Comparison of ENCODE assay signal across 9 cellular contexts in the genomic region with DNA sequence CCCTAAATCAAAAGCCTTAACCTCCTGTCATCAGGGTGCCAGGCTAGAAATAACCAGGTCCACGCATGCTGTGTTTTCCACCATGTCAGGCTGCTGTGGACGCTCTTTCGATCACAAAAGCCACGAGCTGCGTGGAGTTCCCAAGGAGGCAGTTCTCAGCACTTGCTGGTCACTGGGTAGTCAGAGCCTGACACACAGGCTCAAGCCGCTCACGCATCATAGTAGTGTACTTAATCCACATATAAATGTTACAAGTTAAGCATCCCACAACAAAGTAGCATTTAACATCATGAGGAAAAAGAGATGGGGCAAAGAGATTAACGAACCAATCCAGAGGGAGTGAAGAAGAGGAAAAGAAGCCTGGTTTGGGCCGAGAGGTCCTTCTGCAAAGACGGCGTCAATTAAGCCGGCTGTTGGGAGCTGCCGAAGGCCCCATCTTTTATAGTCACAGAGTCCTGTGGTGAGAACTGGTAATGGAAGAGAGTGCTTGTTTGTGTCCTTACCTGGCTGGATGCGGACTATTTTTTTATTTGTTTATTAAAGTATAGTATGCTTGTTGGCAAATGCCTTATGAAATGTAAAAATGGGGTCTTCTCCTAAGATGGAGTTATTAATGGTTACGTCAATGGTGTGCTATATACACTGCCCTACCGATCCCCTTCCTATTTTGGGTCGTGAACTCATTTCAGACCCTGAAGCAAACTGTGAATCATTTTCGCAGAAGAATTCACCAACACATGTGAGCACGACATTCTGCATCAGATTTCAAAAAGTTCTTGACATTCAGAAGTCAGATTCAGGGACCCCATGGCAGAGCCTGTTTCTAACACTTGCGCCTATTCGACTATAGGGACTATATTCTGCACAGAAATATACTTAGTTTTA. TPM values are rescaled to one million over a fixed set of nuclear protein-coding genes. Genes with fewer than 3 reads are reported as not detected.
DNase-seq lines count a peak whose midpoint lies in the region; ATAC-seq, FAIRE-seq and TF ChIP-seq lines count a peak whose summit lies in the region.
"Had no signal": no experiment of that assay in that cellular context is flagged by ENCODE, and none has a peak within 500 bp of the region (broad histone marks: within the 10 kb centered on the region; RNA-seq: fewer than 3 reads in every experiment).

No MANE protein-coding gene starts in this region.

- H3K36me3 ChIP-seq in vagina = no peaks in the 10 kb centered on the region

- H3K4me1 ChIP-seq in mononuclear cell (ENCODE audit: insufficient read depth, low read length) = peaks cover 47% of the 10 kb centered on the region
- peaks cover 45% of the 10 kb centered on the region for H3K4me1 ChIP-seq in vagina

- POLR2A ChIA-PET in RWPE1 (lab: Yijun Ruan, JAX; ENCODE audit: low non-redundant PET) = interaction anchor here (0.6 to 0.7 kb wide), 2 partner anchors 12 to 74 kb away, joined by 6 to 7 read pairs; no protein-coding TSS in a partner anchor

- FAIRE-seq in GM12891 (lab: Jason Lieb, UNC) = peak; percentile 35
- FAIRE-seq: TTC549 had no signal

- DNase-seq in AML-193 (lab: John Stamatoyannopoulos, UW) = peak; percentile 19 to 61
- no peak for DNase-seq in GM12891 (ENCODE audit: insufficient read length, low spot score)
- no peak for DNase-seq in RWPE1 (ENCODE audit: low spot score)
- DNase-seq in dermis blood vessel endothelial cell = peak; percentile 65
- DNase-seq in vagina (ENCODE audit: extremely low spot score in 2 of 2) = no peak
- DNase-seq in GM20000 (ENCODE audit: low spot score) = no peak

- H3K4me3 ChIP-seq in mononuclear cell (ENCODE audit: low read length) = peak overlapping the region; percentile 63
- peak overlapping the region; percentile 89 to 96 for H3K4me3 ChIP-seq in vagina

- H3K9me3 ChIP-seq in mononuclear cell (ENCODE audit: low read depth, low read length) = no peaks in the 10 kb centered on the region
- H3K9me3 ChIP-seq in vagina = no peaks in the 10 kb centered on the region

- H3K27me3 ChIP-seq in mononuclear cell (ENCODE audit: insufficient read depth, low read length) = no peaks in the 10 kb centered on the region
- no peaks in the 10 kb centered on the region for H3K27me3 ChIP-seq in vagina

- no peak for TF ChIP-seq POLR2A in GM12891 (IDR thresholded peaks at IDR 0.05; ENCODE audit: low read depth, low read length)
- no peak for TF ChIP-seq POLR2A in vagina (IDR thresholded peaks at IDR 0.05)

- TF ChIP-seq CTCF in RWPE1 (conservative IDR thresholded peaks at IDR 0.05; ENCODE audit: low read depth) (no peak), vagina (IDR thresholded peaks at IDR 0.05) (no peak), GM20000 (IDR thresholded peaks at IDR 0.05; ENCODE audit: extremely low read depth, missing control alignments) (no peak)

- peak; percentile 7 for ATAC-seq in HG03039 (IDR thresholded peaks at IDR 0.05; ENCODE audit: unreplicated experiment)

- H3K27ac ChIP-seq in RWPE1 = peak overlapping the region; percentile 95
- peak overlapping the region; percentile 96 for H3K27ac ChIP-seq in vagina

- intact Hi-C loops in vagina (cut with DNase I) = loop anchor here (1.0 to 10.0 kb wide), 3 partner anchors 85 to 385 kb away; partner anchors contain the start of gene CENPU

- CTCF ChIA-PET in RWPE1 (lab: Yijun Ruan, JAX) = interaction anchor here (0.5 to 0.6 kb wide), 3 partner anchors 18 to 886 kb away, joined by 3 to 6 read pairs (median 5); no protein-coding TSS in a partner anchor

TF ChIP-seq in GM12891, 5 proteins besides CTCF, POLR2A, EP300 and RAD21:
- TF ChIP-seq SPI1 (IDR thresholded peaks at IDR 0.05; ENCODE audit: low read depth, low read length) = no peak
- no peak for TF ChIP-seq TAF1 (IDR thresholded peaks at IDR 0.05; ENCODE audit: low read depth, low read length)
- no peak for TF ChIP-seq POLR2AphosphoS5 (IDR thresholded peaks at IDR 0.05; ENCODE audit: low read depth, low read length)
- TF ChIP-seq POU2F2 (IDR thresholded peaks at IDR 0.05; ENCODE audit: low read depth, low read length) = no peak
- no peak for TF ChIP-seq PAX5 (IDR thresholded peaks at IDR 0.05; ENCODE audit: insufficient read depth, low read length, severe bottlenecking)

RNA-seq across cellular contexts. Expression of gene PRIMPOL, which starts 0.7 kb away (rescaled TPM):
- polyA plus RNA-seq in GM12891 (2012; ENCODE audit: low read depth, missing spikeins) = 8.9 TPM
- 15.8 and 16.8 TPM in 2 replicates for total RNA-seq in dermis blood vessel endothelial cell
- 8.5 TPM for total RNA-seq in mononuclear cell
- total RNA-seq in vagina = 14.0 TPM

RNA-seq across cellular contexts. Expression of gene CASP3, which starts 1.0 kb away (rescaled TPM):
- 35.2 TPM for polyA plus RNA-seq in GM12891 (2012; ENCODE audit: low read depth, missing spikeins)
- total RNA-seq in dermis blood vessel endothelial cell (59.9 and 65.3 TPM in 2 replicates), mononuclear cell (23.0 TPM), vagina (11.3 TPM)

Comparison
In these comparisons a context has a peak if more than half of its experiments do, and no peak if none do; other contexts are left out.
1. DNase-seq: peak in AML-193 (2 of 2) and dermis blood vessel endothelial cell (single experiment); none in GM12891 (single experiment), RWPE1 (single experiment), vagina (0 of 2) and GM20000 (single experiment).